Comparison of ENCODE assay signal across 22 cellular contexts in the genomic region with DNA sequence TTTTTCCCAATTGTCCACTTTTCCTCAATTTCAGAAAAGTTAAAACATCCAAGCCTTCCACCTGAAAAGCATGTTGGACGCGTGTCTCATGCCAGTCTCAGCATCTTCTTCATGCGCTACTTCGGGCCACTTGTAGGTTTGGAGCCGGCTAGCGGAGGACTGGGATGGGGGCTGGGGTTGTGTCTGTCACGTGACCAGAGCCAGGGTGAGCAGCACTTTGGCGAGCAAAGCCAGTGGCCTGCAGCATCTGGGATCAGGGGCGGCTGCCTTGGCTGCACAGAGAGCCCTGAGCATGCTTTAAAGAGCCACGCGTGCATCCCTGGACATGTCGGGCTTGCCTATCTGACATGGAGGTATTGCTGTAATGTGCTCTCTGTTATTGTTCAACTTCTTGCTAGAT. TPM values are rescaled to one million over a fixed set of nuclear protein-coding genes. Genes with fewer than 3 reads are reported as not detected.
A peak's percentile ranks its signal among the peaks of the same experiment; 100 is the strongest.
DNase-seq lines count a peak whose midpoint lies in the region; ATAC-seq and TF ChIP-seq lines count a peak whose summit lies in the region.
"Had no signal": no experiment of that assay in that cellular context is flagged by ENCODE, and none has a peak within 500 bp of the region (broad histone marks: within the 10 kb centered on the region; RNA-seq: fewer than 3 reads in every experiment).

No MANE protein-coding gene starts in this region.

- intact Hi-C loops in right cardiac atrium (cut with DNase I), result no loop called here
- intact Hi-C loops in sigmoid colon (cut with DNase I), result no loop called here

- CTCF ChIA-PET in activated naive CD4-positive, alpha-beta T cell treated with anti-CD3 and anti-CD28 coated beads, Interleukin-2, amount 10 ng/mL, durations not matched to agents 7 days and 5 days (lab: Charles Lee), result no interaction called here

- no peaks in the 10 kb centered on the region for H3K36me3 Mint-ChIP-seq in activated naive CD4-positive, alpha-beta T cell treated with anti-CD3 and anti-CD28 coated beads, Interleukin-2, amount 10 ng/mL, durations not matched to agents 7 days and 5 days
- no peaks in the 10 kb centered on the region for H3K36me3 Mint-ChIP-seq in T-helper 17 cell (ENCODE audit: low read depth)
- H3K36me3 Mint-ChIP-seq in activated T-helper 17 cell treated with anti-CD3 and anti-CD28 coated beads, Interleukin-2, amount 50 U/mL, for 72 hours (ENCODE audit: low read depth), result no peaks in the 10 kb centered on the region
- H3K36me3 Mint-ChIP-seq: CD4-positive, CD25-positive, alpha-beta regulatory T cell had no signal

- peak; percentile 3 for DNase-seq in activated naive CD4-positive, alpha-beta T cell treated with anti-CD3 and anti-CD28 coated beads, Interleukin-2, amount 50 U/mL, for 16 hours
- DNase-seq in activated naive CD4-positive, alpha-beta T cell treated with anti-CD3 and anti-CD28 coated beads, Interleukin-2, amount 10 ng/mL, durations not matched to agents 7 days and 5 days, result no peak
- DNase-seq in T-helper 17 cell (peak in 1 of 3 donors; percentile 8), right cardiac atrium (peak in 2 of 3 donors; percentile 13 to 16), sigmoid colon (peak; percentile 19), NCI-H526 (lab: John Stamatoyannopoulos, UW) (no peak), GM13976 (ENCODE audit: low spot score) (no peak)
- DNase-seq: 8988T; CD4-positive, CD25-positive, alpha-beta regulatory T cell; COR-L47; DMS153; GDM1; KG1; MV-4-11; NCI-H1694 treated with DMSO at 0.1 percent for 48 hours; NCI-H510A; NCI-H774; RPMI8226; SJCRH30 had no signal

- TF ChIP-seq CTCF in sigmoid colon (IDR thresholded peaks at IDR 0.05) (no peak), GM13976 (IDR thresholded peaks at IDR 0.05; ENCODE audit: borderline replicate concordance, control extremely low read depth, extremely low read depth, insufficient read depth, missing control alignments) (no peak)

- no peak overlapping the region for H3K4me3 Mint-ChIP-seq in activated naive CD4-positive, alpha-beta T cell treated with anti-CD3 and anti-CD28 coated beads, Interleukin-2, amount 10 ng/mL, durations not matched to agents 7 days and 5 days
- no peak overlapping the region for H3K4me3 Mint-ChIP-seq in T-helper 17 cell
- no peak overlapping the region for H3K4me3 Mint-ChIP-seq in activated T-helper 17 cell treated with anti-CD3 and anti-CD28 coated beads, Interleukin-2, amount 50 U/mL, for 72 hours
- H3K4me3 Mint-ChIP-seq: B cell; CD4-positive, CD25-positive, alpha-beta regulatory T cell had no signal

- H3K27ac ChIP-seq in right cardiac atrium (ENCODE audit: low read length) (no peak overlapping the region), sigmoid colon (no peak overlapping the region)
- H3K27ac ChIP-seq: SJCRH30 had no signal

- no peaks in the 10 kb centered on the region for H3K36me3 ChIP-seq in sigmoid colon
- H3K36me3 ChIP-seq: SJCRH30 had no signal

- in situ Hi-C loops in GM13976 (cut with MboI; ENCODE audit: low sequenced_read_pairs, unreplicated experiment), result no loop called here

- H3K9me3 ChIP-seq in T-helper 17 cell (ENCODE audit: control insufficient read depth, low read length, poor library complexity, severe bottlenecking) (no peaks in the 10 kb centered on the region), right cardiac atrium (ENCODE audit: control insufficient read depth, low read length) (no peaks in the 10 kb centered on the region), sigmoid colon (peaks cover 0 to 5% (median 0%) of the 10 kb centered on the region in 4 donors)
- H3K9me3 ChIP-seq: SJCRH30 had no signal

- ATAC-seq in T-helper 17 cell (no peak), right cardiac atrium (no peak)
- ATAC-seq in activated T-helper 17 cell treated with anti-CD3 and anti-CD28 coated beads, Interleukin-2, amount 50 U/mL, for 72 hours (replicated peaks), result no peak

- TF ChIP-seq POLR2A in sigmoid colon (IDR thresholded peaks at IDR 0.05), result no peak

- H3K4me3 ChIP-seq in right cardiac atrium (ENCODE audit: low read length) (no peak overlapping the region), sigmoid colon (no peak overlapping the region)
- H3K4me3 ChIP-seq: SJCRH30 had no signal

- no peaks in the 10 kb centered on the region for H3K9me3 Mint-ChIP-seq in activated naive CD4-positive, alpha-beta T cell treated with anti-CD3 and anti-CD28 coated beads, Interleukin-2, amount 10 ng/mL, durations not matched to agents 7 days and 5 days
- H3K9me3 Mint-ChIP-seq in activated T-helper 17 cell treated with anti-CD3 and anti-CD28 coated beads, Interleukin-2, amount 50 U/mL, for 72 hours, result no peaks in the 10 kb centered on the region

- no peak overlapping the region for H3K27ac Mint-ChIP-seq in activated naive CD4-positive, alpha-beta T cell treated with anti-CD3 and anti-CD28 coated beads, Interleukin-2, amount 10 ng/mL, durations not matched to agents 7 days and 5 days
- H3K27ac Mint-ChIP-seq in T-helper 17 cell, result peak overlapping the region; percentile 14
- H3K27ac Mint-ChIP-seq in activated T-helper 17 cell treated with anti-CD3 and anti-CD28 coated beads, Interleukin-2, amount 50 U/mL, for 72 hours, result no peak overlapping the region
- H3K27ac Mint-ChIP-seq: B cell had no signal

- H3K27me3 ChIP-seq in right cardiac atrium (ENCODE audit: control insufficient read depth, insufficient read depth), result no peaks in the 10 kb centered on the region
- peaks cover 0 to 41% (median 5%) of the 10 kb centered on the region in 3 donors for H3K27me3 ChIP-seq in sigmoid colon
- H3K27me3 ChIP-seq: SJCRH30 had no signal

- no peaks in the 10 kb centered on the region for H3K4me1 Mint-ChIP-seq in activated naive CD4-positive, alpha-beta T cell treated with anti-CD3 and anti-CD28 coated beads, Interleukin-2, amount 10 ng/mL, durations not matched to agents 7 days and 5 days
- no peaks in the 10 kb centered on the region for H3K4me1 Mint-ChIP-seq in T-helper 17 cell
- H3K4me1 Mint-ChIP-seq in activated T-helper 17 cell treated with anti-CD3 and anti-CD28 coated beads, Interleukin-2, amount 50 U/mL, for 72 hours, result no peaks in the 10 kb centered on the region
- H3K4me1 Mint-ChIP-seq: B cell; CD4-positive, CD25-positive, alpha-beta regulatory T cell had no signal

- H3K27me3 Mint-ChIP-seq in activated naive CD4-positive, alpha-beta T cell treated with anti-CD3 and anti-CD28 coated beads, Interleukin-2, amount 10 ng/mL, durations not matched to agents 7 days and 5 days, result peaks cover 25% of the 10 kb centered on the region
- H3K27me3 Mint-ChIP-seq in T-helper 17 cell, result peaks cover 46% of the 10 kb centered on the region
- peaks cover 17% of the 10 kb centered on the region for H3K27me3 Mint-ChIP-seq in activated T-helper 17 cell treated with anti-CD3 and anti-CD28 coated beads, Interleukin-2, amount 50 U/mL, for 72 hours

- H3K4me1 ChIP-seq in right cardiac atrium (ENCODE audit: control insufficient read depth, insufficient read depth, low read length) (no peaks in the 10 kb centered on the region), sigmoid colon (no peaks in the 10 kb centered on the region)
- H3K4me1 ChIP-seq: SJCRH30 had no signal

- 67% methylated on average over 12 of the region's 12 CpGs for WGBS in right cardiac atrium
- 65 to 74% methylated on average over 12 of the region's 12 CpGs for WGBS in sigmoid colon, 2 donors

- TF ChIP-seq EP300 in sigmoid colon (IDR thresholded peaks at IDR 0.05), result no peak

RNA-seq across cellular contexts. Expression of a gene that starts 41.2 kb away (rescaled TPM):
- total RNA-seq in T-helper 17 cell (not detected), right cardiac atrium (not detected), sigmoid colon (not detected)
- polyA plus RNA-seq in right cardiac atrium (not detected), sigmoid colon (under 1 TPM in 1 of 3 donors, not detected in 2; 0.06 TPM)
- not detected for total RNA-seq in activated T-helper 17 cell treated with anti-CD3 and anti-CD28 coated beads, Interleukin-2, amount 50 U/mL, for 72 hours
- total RNA-seq: CD4-positive, CD25-positive, alpha-beta regulatory T cell; Daoy had no signal

RNA-seq across cellular contexts. Expression of a gene that starts 59.2 kb away (rescaled TPM):
- total RNA-seq in T-helper 17 cell, result 10 to 100 TPM; 70.5 to 80.9 TPM
- 10 to 100 TPM; 43.9 to 62.7 (median 50.0) TPM for total RNA-seq in right cardiac atrium
- 44.0 TPM for polyA plus RNA-seq in right cardiac atrium
- 10 to 100 TPM; 49.5 to 67.8 (median 58.9) TPM for total RNA-seq in sigmoid colon
- 10 to 100 TPM; 33.1 to 90.5 (median 33.6) TPM for polyA plus RNA-seq in sigmoid colon
- total RNA-seq in activated T-helper 17 cell treated with anti-CD3 and anti-CD28 coated beads, Interleukin-2, amount 50 U/mL, for 72 hours, result 100 to 1,000 TPM in 1 of 2 donors, 10 to 100 TPM in 1; 42.3 to 118 TPM

Comparison
In these comparisons a context has a peak if more than half of its experiments do, and no peak if none do; other contexts are left out.
1. DNase-seq: peak in activated naive CD4-positive, alpha-beta T cell treated with anti-CD3 and anti-CD28 coated beads, Interleukin-2, amount 50 U/mL, for 16 hours (single experiment), right cardiac atrium (2 of 3) and sigmoid colon (single experiment); none in activated naive CD4-positive, alpha-beta T cell treated with anti-CD3 and anti-CD28 coated beads, Interleukin-2, amount 10 ng/mL, durations not matched to agents 7 days and 5 days (single experiment), NCI-H526 (0 of 2) and GM13976 (single experiment).